Comparison of ENCODE assay signal across 23 cellular contexts in genomic region chr1:167166703-167167100, GRCh38. TPM values are rescaled to one million over a fixed set of nuclear protein-coding genes. Genes with fewer than 3 reads are reported as not detected.
DNase-seq lines count a peak whose midpoint lies in the region; ATAC-seq and TF ChIP-seq lines count a peak whose summit lies in the region.
"Had no signal": no experiment of that assay in that cellular context is flagged by ENCODE, and none has a peak within 500 bp of the region (broad histone marks: within the 10 kb centered on the region; RNA-seq: fewer than 3 reads in every experiment).

No MANE protein-coding gene starts in this region.

- H3K27ac Mint-ChIP-seq in mesothelial cell of epicardium, result peak overlapping the region; percentile 95
- no peak overlapping the region for H3K27ac Mint-ChIP-seq in type B pancreatic cell
- H3K27ac Mint-ChIP-seq: activated CD4-positive, alpha-beta T cell treated with anti-CD3 and anti-CD28 coated beads for 36 hours had no signal

- H3K36me3 Mint-ChIP-seq in mesothelial cell of epicardium, result no peaks in the 10 kb centered on the region
- H3K36me3 Mint-ChIP-seq in type B pancreatic cell, result no peaks in the 10 kb centered on the region

- H3K27me3 Mint-ChIP-seq in mesothelial cell of epicardium (ENCODE audit: low read depth), result peaks cover 26% of the 10 kb centered on the region
- H3K27me3 Mint-ChIP-seq in type B pancreatic cell, result no peaks in the 10 kb centered on the region

- H3K9me3 Mint-ChIP-seq in mesothelial cell of epicardium, result peaks cover 4% of the 10 kb centered on the region
- no peaks in the 10 kb centered on the region for H3K9me3 Mint-ChIP-seq in type B pancreatic cell

- no peak for ATAC-seq in GM18868 (IDR thresholded peaks at IDR 0.05; ENCODE audit: unreplicated experiment)
- ATAC-seq: activated CD4-positive, alpha-beta T cell treated with anti-CD3 and anti-CD28 coated beads for 36 hours; activated T-cell treated with anti-CD3 and anti-CD28 coated beads, Interleukin-2, amount 50 U/mL, for 4 hours; stimulated activated naive CD8-positive, alpha-beta T cell treated with anti-CD3 and anti-CD28 coated beads, Interleukin-15, Interleukin-2, amounts not matched to agents 100 U/mL and 50 U/mL, for 24 hours had no signal

- TF ChIP-seq CTCF in mesothelial cell of epicardium (IDR thresholded peaks at IDR 0.05; ENCODE audit: unreplicated experiment) (no peak), type B pancreatic cell (conservative IDR thresholded peaks at IDR 0.05) (no peak)

- peak; percentile 57 for DNase-seq in NCI-H2171 treated with DMSO at 0.1 percent for 48 hours (lab: John Stamatoyannopoulos, UW)
- no peak for DNase-seq in NCI-H2171 (lab: John Stamatoyannopoulos, UW)
- DNase-seq in cerebellar cortex (ENCODE audit: low spot score), result peak; percentile 70
- DNase-seq in mesothelial cell of epicardium (ENCODE audit: low spot score in 2 of 2, unreplicated experiment in 2 of 2), result no peak
- DNase-seq in type B pancreatic cell (ENCODE audit: extremely low spot score, unreplicated experiment), result no peak
- DNase-seq in NCI-H187 (lab: John Stamatoyannopoulos, UW), result no peak
- no peak for DNase-seq in GM19238 (ENCODE audit: insufficient read length, low spot score)
- DNase-seq: activated CD4-positive, alpha-beta T cell treated with anti-CD3 and anti-CD28 coated beads for 36 hours; activated CD8-positive, alpha-beta memory T cell treated with anti-CD3 and anti-CD28 coated beads for 24 hours; activated naive CD4-positive, alpha-beta T cell; activated T-cell treated with anti-CD3 and anti-CD28 coated beads, Interleukin-2, amount 50 U/mL, for 4 hours; adrenal gland; dermis blood vessel endothelial cell; head of caudate nucleus; Kasumi-1; left ventricle myocardium inferior; NCI-H2081; PC-9; SHP77 treated with DMSO at 0.1 percent for 48 hours; spleen; stimulated activated CD4-positive, alpha-beta T cell treated with anti-CD3 and anti-CD28 coated beads, Interleukin-4, amount 100 ng/mL, for 1 hour; stimulated activated naive CD8-positive, alpha-beta T cell treated with anti-CD3 and anti-CD28 coated beads, Interleukin-15, Interleukin-2, amounts not matched to agents 100 U/mL and 50 U/mL, for 24 hours had no signal

- H3K4me3 Mint-ChIP-seq in mesothelial cell of epicardium (no peak overlapping the region), type B pancreatic cell (peak overlapping the region; percentile 31)
- H3K4me3 Mint-ChIP-seq: activated CD4-positive, alpha-beta T cell treated with anti-CD3 and anti-CD28 coated beads for 36 hours; activated T-cell treated with anti-CD3 and anti-CD28 coated beads, Interleukin-2, amount 50 U/mL, for 4 hours had no signal

- H3K4me1 Mint-ChIP-seq in mesothelial cell of epicardium (peaks cover 60% of the 10 kb centered on the region), type B pancreatic cell (ENCODE audit: unreplicated experiment) (peaks cover 34% of the 10 kb centered on the region)

RNA-seq across cellular contexts. Expression of gene POU2F1, which starts 54.0 kb away (rescaled TPM):
- total RNA-seq in mesothelial cell of epicardium, result 26.1 to 32.8 TPM (median 29.1 TPM) in 3 replicates
- total RNA-seq in type B pancreatic cell (ENCODE audit: low replicate concordance), result 18.1 and 24.2 TPM in 2 replicates

Comparison
In these comparisons a context has a peak if more than half of its experiments do, and no peak if none do; other contexts are left out.
1. DNase-seq: peak in NCI-H2171 treated with DMSO at 0.1 percent for 48 hours (single experiment) and cerebellar cortex (single experiment); none in NCI-H2171 (single experiment), mesothelial cell of epicardium (0 of 2), type B pancreatic cell (single experiment), NCI-H187 (0 of 2) and GM19238 (single experiment).